Comparison of ENCODE assay signal across 8 cellular contexts in genomic region chr7:142603870-142604448, GRCh38.
A peak's percentile ranks its signal among the peaks of the same experiment; 100 is the strongest.
DNase-seq lines count a peak whose midpoint lies in the region; ATAC-seq and TF ChIP-seq lines count a peak whose summit lies in the region.

No MANE protein-coding gene starts in this region.

- H3K4me3 ChIP-seq in fibroblast of mammary gland (ENCODE audit: control insufficient read depth, low read depth, low read length), result no peak overlapping the region
- no peak overlapping the region for H3K4me3 ChIP-seq in parathyroid adenoma (ENCODE audit: low read depth, low read length)

- no peak overlapping the region for H3K9ac ChIP-seq in parathyroid adenoma

- TF ChIP-seq CTCF in fibroblast of mammary gland (conservative IDR thresholded peaks at IDR 0.05; ENCODE audit: control insufficient read depth, insufficient read depth, low read depth, low read length) (peak; percentile 97), parathyroid adenoma (IDR thresholded peaks at IDR 0.05) (peak; percentile 75)

- no peak overlapping the region for H2AFZ ChIP-seq in parathyroid adenoma

- H3K4me2 ChIP-seq in parathyroid adenoma (ENCODE audit: low read length), result peak overlapping the region; percentile 37

- no peaks in the 10 kb centered on the region for H3K9me3 ChIP-seq in parathyroid adenoma (ENCODE audit: control insufficient read depth, low read length)

- H3K79me2 ChIP-seq in parathyroid adenoma, result no peaks in the 10 kb centered on the region

- no peaks in the 10 kb centered on the region for H3K27me3 ChIP-seq in parathyroid adenoma (ENCODE audit: control insufficient read depth, insufficient read depth, low read length)

- DNase-seq in SHP77 (lab: John Stamatoyannopoulos, UW) (peak; percentile 30 to 40), SHP77 treated with DMSO at 0.1 percent for 48 hours (lab: John Stamatoyannopoulos, UW) (no peak), NCI-H748 (lab: John Stamatoyannopoulos, UW; ENCODE audit: unreplicated experiment) (peak; percentile 78), fibroblast of mammary gland (ENCODE audit: low read depth) (peak; percentile 77), cortex of kidney (lab: John Stamatoyannopoulos, UW) (no peak)
- DNase-seq in activated CD8-positive, alpha-beta memory T cell treated with anti-CD3 and anti-CD28 coated beads, Interleukin-2, amount 50 U/mL, for 4 hours, result peak; percentile 48

- ATAC-seq in HG02885 (IDR thresholded peaks at IDR 0.05; ENCODE audit: poor library complexity, unreplicated experiment), result peak; percentile 57

- H3K4me1 ChIP-seq in parathyroid adenoma, result no peaks in the 10 kb centered on the region

- H3K27ac ChIP-seq in parathyroid adenoma, result no peak overlapping the region

- H3K36me3 ChIP-seq in parathyroid adenoma (ENCODE audit: control insufficient read depth, insufficient read depth, low read length), result no peaks in the 10 kb centered on the region

Comparison
In these comparisons a context has a peak if more than half of its experiments do, and no peak if none do; other contexts are left out.
1. DNase-seq: peak in SHP77 (2 of 2), NCI-H748 (single experiment), activated CD8-positive, alpha-beta memory T cell treated with anti-CD3 and anti-CD28 coated beads, Interleukin-2, amount 50 U/mL, for 4 hours (single experiment) and fibroblast of mammary gland (single experiment); none in SHP77 treated with DMSO at 0.1 percent for 48 hours (single experiment) and cortex of kidney (single experiment).